23 cellular contexts compared by ENCODE assay signal in genomic region chr11:122617926-122618325, GRCh38.
"Had no signal": no experiment of that assay in that cellular context is flagged by ENCODE, and none has a peak within 500 bp of the region (broad histone marks: within the 10 kb centered on the region; RNA-seq: fewer than 3 reads in every experiment).

No MANE protein-coding gene starts in this region.

- H3K27ac Mint-ChIP-seq: activated CD4-positive, alpha-beta memory T cell treated with anti-CD3 and anti-CD28 coated beads, Interleukin-2, amount 10 ng/mL, durations not matched to agents 7 days and 5 days; activated CD4-positive, alpha-beta T cell treated with anti-CD3 and anti-CD28 coated beads, Interleukin-2, amount 10 ng/mL, durations not matched to agents 24 days and 14 days; activated naive CD8-positive, alpha-beta T cell; activated T-cell treated with anti-CD3 and anti-CD28 coated beads, Interleukin-2, amount 50 U/mL, for 24 hours; effector memory CD8-positive, alpha-beta T cell; nephron; T-helper 17 cell had no signal

- DNase-seq: activated CD4-positive, alpha-beta memory T cell treated with anti-CD3 and anti-CD28 coated beads, Interleukin-2, amount 10 ng/mL, durations not matched to agents 7 days and 5 days; activated CD4-positive, alpha-beta T cell treated with anti-CD3 and anti-CD28 coated beads, Interleukin-2, amount 10 ng/mL, durations not matched to agents 24 days and 14 days; activated CD4-positive, CD25-positive, alpha-beta regulatory T cell treated with anti-CD3 and anti-CD28 coated beads, Interleukin-2, amount 50 U/mL, for 72 hours; activated CD8-positive, alpha-beta memory T cell treated with anti-CD3 and anti-CD28 coated beads, Interleukin-2, amount 50 U/mL, for 48 hours; activated T-cell treated with anti-CD3 and anti-CD28 coated beads, Interleukin-2, amount 50 U/mL, for 24 hours; aorta; body of pancreas; colonic mucosa; effector memory CD8-positive, alpha-beta T cell; hippocampal formation; left colon; stimulated activated CD4-positive, alpha-beta T cell treated with anti-CD3 and anti-CD28 coated beads, Interleukin-12 subunit alpha, Interleukin-12 subunit beta, amount 100 ng/mL, for 4 hours; stimulated activated CD4-positive, alpha-beta T cell treated with anti-CD3 and anti-CD28 coated beads, Interleukin-4, amount 100 ng/mL, for 1 hour; stomach; T-helper 17 cell; T1000; thyroid gland had no signal

- H3K9me3 ChIP-seq: body of pancreas, colonic mucosa, thyroid gland, upper lobe of left lung had no signal

- H3K4me1 ChIP-seq: body of pancreas, colonic mucosa, gastroesophageal sphincter, stomach, thyroid gland had no signal

- ATAC-seq: body of pancreas; effector memory CD8-positive, alpha-beta T cell; gastroesophageal sphincter; left colon; sciatic nerve; T-helper 17 cell had no signal

- H3K36me3 ChIP-seq: colonic mucosa, gastroesophageal sphincter, stomach, thyroid gland, upper lobe of left lung had no signal

- H3K27me3 ChIP-seq: body of pancreas, colonic mucosa, gastroesophageal sphincter, stomach, thyroid gland, upper lobe of left lung had no signal

- H3K4me3 Mint-ChIP-seq: activated CD4-positive, alpha-beta memory T cell treated with anti-CD3 and anti-CD28 coated beads, Interleukin-2, amount 10 ng/mL, durations not matched to agents 7 days and 5 days; activated CD4-positive, alpha-beta T cell treated with anti-CD3 and anti-CD28 coated beads, Interleukin-2, amount 10 ng/mL, durations not matched to agents 24 days and 14 days; activated naive CD8-positive, alpha-beta T cell; activated T-cell treated with anti-CD3 and anti-CD28 coated beads, Interleukin-2, amount 50 U/mL, for 24 hours; effector memory CD8-positive, alpha-beta T cell; nephron; T-helper 17 cell had no signal

- H3K27me3 Mint-ChIP-seq: activated naive CD8-positive, alpha-beta T cell; activated T-cell treated with anti-CD3 and anti-CD28 coated beads, Interleukin-2, amount 50 U/mL, for 24 hours had no signal

- H3K9me3 Mint-ChIP-seq: activated CD4-positive, alpha-beta memory T cell treated with anti-CD3 and anti-CD28 coated beads, Interleukin-2, amount 10 ng/mL, durations not matched to agents 7 days and 5 days; activated CD4-positive, alpha-beta T cell treated with anti-CD3 and anti-CD28 coated beads, Interleukin-2, amount 10 ng/mL, durations not matched to agents 24 days and 14 days; activated T-cell treated with anti-CD3 and anti-CD28 coated beads, Interleukin-2, amount 50 U/mL, for 24 hours; effector memory CD8-positive, alpha-beta T cell had no signal

- H3K27ac ChIP-seq: body of pancreas, colonic mucosa, gastroesophageal sphincter, skin epidermis, stomach, thyroid gland, upper lobe of left lung had no signal

- H3K4me3 ChIP-seq: body of pancreas, colonic mucosa, gastroesophageal sphincter, skin epidermis, stomach, thyroid gland, upper lobe of left lung had no signal

- H3K4me1 Mint-ChIP-seq: activated CD4-positive, alpha-beta memory T cell treated with anti-CD3 and anti-CD28 coated beads, Interleukin-2, amount 10 ng/mL, durations not matched to agents 7 days and 5 days had no signal
